Comparison of ENCODE assay signal across 10 cellular contexts in the genomic region with DNA sequence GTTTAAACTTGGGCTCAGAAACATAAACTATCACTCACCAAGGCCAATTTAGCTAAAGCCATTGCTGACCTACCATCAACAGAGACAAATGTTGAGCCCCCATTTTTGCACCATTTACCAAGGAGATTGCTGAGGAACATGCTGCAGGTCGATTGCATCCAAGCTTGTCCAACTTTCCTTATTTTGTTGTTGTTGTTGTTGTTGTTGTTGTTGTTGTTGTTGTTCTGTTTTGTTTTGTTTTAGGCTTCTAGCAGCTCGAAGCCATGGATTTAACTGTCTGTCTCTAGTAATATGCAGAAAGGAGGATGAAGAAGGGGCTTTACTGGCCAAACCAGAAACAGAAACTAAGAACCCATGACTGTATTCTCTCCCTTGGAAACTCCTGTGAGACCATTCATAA.
"Had no signal": no experiment of that assay in that cellular context is flagged by ENCODE, and none has a peak within 500 bp of the region (broad histone marks: within the 10 kb centered on the region; RNA-seq: fewer than 3 reads in every experiment).

No MANE protein-coding gene starts in this region.

- H3K36me3 ChIP-seq: HAP-1 had no signal

- H3K9me3 Mint-ChIP-seq: GM23338, H9, HFFc6 had no signal

- H3K4me1 ChIP-seq: HAP-1 had no signal

- H3K9me3 ChIP-seq: HAP-1 had no signal

- H3K4me2 ChIP-seq: GM23338 had no signal

- ATAC-seq: GM23338, HCT116 had no signal

- DNase-seq: GM23248, GOT3, H7, H9, HCEC 1CT, HFFc6 had no signal

- H3K27ac ChIP-seq: GM23248 had no signal

- H3K4me3 ChIP-seq: GM23248, GM23338, HAP-1 had no signal

- H3K27ac Mint-ChIP-seq: GM23338, H9, HFFc6 had no signal

- FAIRE-seq: H1 had no signal

- H3K4me1 Mint-ChIP-seq: GM23338, H9 had no signal

- H3K4me3 Mint-ChIP-seq: GM23338, H9, HFFc6 had no signal

- H2AFZ ChIP-seq: GM23248, GM23338 had no signal

- H3K9ac ChIP-seq: GM23248 had no signal
